21 cellular contexts compared by ENCODE assay signal in genomic region chr10:24390746-24391145, GRCh38.
DNase-seq lines count a peak whose midpoint lies in the region; ATAC-seq and TF ChIP-seq lines count a peak whose summit lies in the region.
"Had no signal": no experiment of that assay in that cellular context is flagged by ENCODE, and none has a peak within 500 bp of the region (broad histone marks: within the 10 kb centered on the region; RNA-seq: fewer than 3 reads in every experiment).

No MANE protein-coding gene starts in this region.

- no peaks in the 10 kb centered on the region for H3K36me3 Mint-ChIP-seq in WTC11
- H3K36me3 Mint-ChIP-seq: CD14-positive monocyte had no signal

- H3K9ac ChIP-seq in mesenchymal stem cell (ENCODE audit: low read length), result no peak overlapping the region

- no CpG with 5 or more reads among the region's 1 CpG for WGBS in mesenchymal stem cell
- WGBS in lower leg skin, 2 donors, result 90 to 98% methylated on average over 1 of the region's 1 CpG

- H3K4ac ChIP-seq in mesenchymal stem cell (ENCODE audit: low read depth in 1 of 2, low read length in 2 of 2), result no peak overlapping the region

- TF ChIP-seq POLR2A in lower leg skin (IDR thresholded peaks at IDR 0.05), result no peak

- peaks cover 24% of the 10 kb centered on the region for H3K4me1 Mint-ChIP-seq in WTC11
- H3K4me1 Mint-ChIP-seq: B cell, CD14-positive monocyte had no signal

- H3K27me3 ChIP-seq in A673 (replicated peaks; ENCODE audit: insufficient read depth, low read depth, low read length, poor library complexity), result no peaks in the 10 kb centered on the region
- H3K27me3 ChIP-seq in mesenchymal stem cell (ENCODE audit: control insufficient read depth in 1 of 2, insufficient read depth in 1 of 2, low read length in 2 of 2), result peaks cover 0 to 8% of the 10 kb centered on the region in 2 experiments

- H3K4me2 ChIP-seq in mesenchymal stem cell (ENCODE audit: low read length, poor library complexity, severe bottlenecking), result no peak overlapping the region

- no peak overlapping the region for H3K4me3 ChIP-seq in A673 (ENCODE audit: low read depth, low read length, poor library complexity, severe bottlenecking)
- no peak overlapping the region for H3K4me3 ChIP-seq in choroid plexus epithelial cell (ENCODE audit: low read depth, low read length)
- no peak overlapping the region for H3K4me3 ChIP-seq in retinal pigment epithelial cell (ENCODE audit: low read length)
- H3K4me3 ChIP-seq in mesenchymal stem cell (ENCODE audit: insufficient read depth in 1 of 2, low read depth in 1 of 2, low read length in 2 of 2), result no peak overlapping the region
- no peak overlapping the region for H3K4me3 ChIP-seq in lower leg skin (ENCODE audit: low read depth, poor library complexity, severe bottlenecking)

- peak overlapping the region; percentile 100 for H3K27ac ChIP-seq in A673 (ENCODE audit: low read depth, low read length, poor library complexity, severe bottlenecking)
- no peak overlapping the region for H3K27ac ChIP-seq in mesenchymal stem cell (ENCODE audit: low read length, poor library complexity, severe bottlenecking)
- H3K27ac ChIP-seq: HL-60 had no signal

- no peak overlapping the region for H2BK12ac ChIP-seq in mesenchymal stem cell (ENCODE audit: low read length in 2 of 2)

- no peaks in the 10 kb centered on the region for H3K9me3 Mint-ChIP-seq in WTC11

- H2AK5ac ChIP-seq in mesenchymal stem cell (ENCODE audit: low read length, severe bottlenecking), result no peak overlapping the region

- H3K18ac ChIP-seq in mesenchymal stem cell (ENCODE audit: low read depth in 1 of 2, low read length in 2 of 2), result no peak overlapping the region

- CTCF ChIA-PET in A673 (lab: Charles Lee), result interaction anchor here (0.6 to 1.4 kb wide), 3 partner anchors 129 to 397 kb away, joined by 3 to 6 read pairs (median 3); no protein-coding TSS in a partner anchor
- CTCF ChIA-PET in WTC11 (lab: Charles Lee), result no interaction called here

- H4K91ac ChIP-seq in mesenchymal stem cell (ENCODE audit: low read length), result no peak overlapping the region

- no peak for DNase-seq in A673 (ENCODE audit: low spot score)
- DNase-seq in WTC11 (ENCODE audit: low spot score), result no peak
- peak; percentile 58 for DNase-seq in choroid plexus epithelial cell (ENCODE audit: low read depth)
- peak; percentile 56 for DNase-seq in retinal pigment epithelial cell (ENCODE audit: low read depth)
- no peak for DNase-seq in mesenchymal stem cell
- no peak for DNase-seq in lower leg skin (ENCODE audit: low spot score in 2 of 2)
- no peak for DNase-seq in epidermal melanocyte (ENCODE audit: insufficient read length, low spot score)
- DNase-seq: 8988T, GOT3, HCEC 1CT, KG1, NCI-H1105, NCI-H146, NCI-H2029, NCI-H226, NCI-H510A treated with DMSO at 0.1 percent for 48 hours, NCI-H748 treated with DMSO at 0.1 percent for 48 hours had no signal

- H3K27me3 Mint-ChIP-seq in WTC11 (ENCODE audit: low read depth), result no peaks in the 10 kb centered on the region
- H3K27me3 Mint-ChIP-seq: B cell had no signal

- H3K36me3 ChIP-seq in A673 (ENCODE audit: insufficient read depth, low read length, poor library complexity, severe bottlenecking), result no peaks in the 10 kb centered on the region
- H3K36me3 ChIP-seq in mesenchymal stem cell (ENCODE audit: control insufficient read depth in 1 of 2, insufficient read depth in 2 of 2, low read depth in 1 of 2, low read length in 2 of 2), result no peaks in the 10 kb centered on the region

- TF ChIP-seq CTCF in A673 (conservative IDR thresholded peaks at IDR 0.05; ENCODE audit: low read depth, low read length) (no peak), WTC11 (IDR thresholded peaks at IDR 0.05) (no peak), choroid plexus epithelial cell (conservative IDR thresholded peaks at IDR 0.05; ENCODE audit: low read depth, low read length) (no peak), retinal pigment epithelial cell (conservative IDR thresholded peaks at IDR 0.05; ENCODE audit: low read depth, low read length) (no peak), lower leg skin (IDR thresholded peaks at IDR 0.05) (no peak)

- no peak for ATAC-seq in WTC11
- ATAC-seq: Panc1 had no signal

- H3K9me3 ChIP-seq in A673 (ENCODE audit: low read depth, low read length, poor library complexity, severe bottlenecking) (no peaks in the 10 kb centered on the region), mesenchymal stem cell (ENCODE audit: control insufficient read depth, low read length) (no peaks in the 10 kb centered on the region)

- no peak overlapping the region for H3K14ac ChIP-seq in mesenchymal stem cell (ENCODE audit: low read length in 2 of 2)

- H3K4me3 Mint-ChIP-seq in WTC11, result no peak overlapping the region
- H3K4me3 Mint-ChIP-seq: B cell, CD14-positive monocyte had no signal

- no peaks in the 10 kb centered on the region for H3K79me1 ChIP-seq in mesenchymal stem cell (replicated peaks; ENCODE audit: low read length, poor library complexity, severe bottlenecking)

- no peak overlapping the region for H2AFZ ChIP-seq in mesenchymal stem cell (ENCODE audit: low read depth, low read length)

- H2BK5ac ChIP-seq in mesenchymal stem cell (ENCODE audit: low read depth, low read length, poor library complexity, severe bottlenecking), result no peak overlapping the region

- no peak overlapping the region for H2BK15ac ChIP-seq in mesenchymal stem cell (ENCODE audit: low read depth, poor library complexity, severe bottlenecking)

- intact Hi-C loops in A673 (cut with micrococcal nuclease; ENCODE audit: unreplicated experiment), result loop anchor here (1.0 to 5.0 kb wide), 6 partner anchors 72 to 941 kb away; no protein-coding TSS in a partner anchor
- intact Hi-C loops in lower leg skin (cut with DNase I; ENCODE audit: low total_unique reads), result no loop called here

- BruUV-seq in A673 (replicated peaks; lab: Mats Ljungman, UMichigan), result TSS peak; percentile 86

- POLR2A ChIA-PET in A673 (lab: Charles Lee; ENCODE audit: low non-redundant PET) (interaction anchor here (0.6 kb wide), 1 partner anchor 40 kb away, joined by 3 read pairs; no protein-coding TSS in a partner anchor), WTC11 (lab: Charles Lee) (no interaction called here)

- H3K27ac Mint-ChIP-seq in WTC11, result peak overlapping the region; percentile 53; the same call in 1 of the 2 replicates
- H3K27ac Mint-ChIP-seq: B cell, CD14-positive monocyte had no signal

- no peak overlapping the region for H3K23ac ChIP-seq in mesenchymal stem cell (ENCODE audit: low read length in 2 of 2)

- H3K4me1 ChIP-seq in A673 (ENCODE audit: insufficient read depth, low read length, poor library complexity, severe bottlenecking) (peaks cover 56% of the 10 kb centered on the region), mesenchymal stem cell (ENCODE audit: control insufficient read depth, insufficient read depth, low read depth, low read length) (no peaks in the 10 kb centered on the region)

- H4K8ac ChIP-seq in mesenchymal stem cell (ENCODE audit: low read length), result no peak overlapping the region

- H2BK120ac ChIP-seq in mesenchymal stem cell (ENCODE audit: low read depth, low read length), result no peak overlapping the region

TF ChIP-seq in WTC11, 78 proteins besides CTCF, POLR2A, EP300 and RAD21:
- TF ChIP-seq ESRRA (CRISPR knock-in tag; IDR thresholded peaks at IDR 0.05; ENCODE audit: borderline replicate concordance) (no peak), E2F1 (CRISPR knock-in tag; IDR thresholded peaks at IDR 0.05) (no peak), HMGA2 (CRISPR knock-in tag; IDR thresholded peaks at IDR 0.05) (no peak), NR1H2 (CRISPR knock-in tag; IDR thresholded peaks at IDR 0.05) (no peak), SMAD3 (CRISPR knock-in tag; IDR thresholded peaks at IDR 0.05; ENCODE audit: borderline replicate concordance) (no peak), OVOL2 (CRISPR knock-in tag; IDR thresholded peaks at IDR 0.05; ENCODE audit: borderline replicate concordance) (no peak), ZNF423 (CRISPR knock-in tag; IDR thresholded peaks at IDR 0.05) (no peak), ELF4 (CRISPR knock-in tag; IDR thresholded peaks at IDR 0.05; ENCODE audit: low read depth) (no peak), EMX1 (CRISPR knock-in tag; IDR thresholded peaks at IDR 0.05) (no peak), MYBL2 (CRISPR knock-in tag; IDR thresholded peaks at IDR 0.05) (no peak), JAZF1 (CRISPR knock-in tag; IDR thresholded peaks at IDR 0.05) (no peak), ZNF219 (CRISPR knock-in tag; IDR thresholded peaks at IDR 0.05; ENCODE audit: borderline replicate concordance) (no peak), JUN (CRISPR knock-in tag; IDR thresholded peaks at IDR 0.05) (no peak), RELA (CRISPR knock-in tag; IDR thresholded peaks at IDR 0.05; ENCODE audit: borderline replicate concordance) (no peak)
- TF ChIP-seq, protein P1, sequence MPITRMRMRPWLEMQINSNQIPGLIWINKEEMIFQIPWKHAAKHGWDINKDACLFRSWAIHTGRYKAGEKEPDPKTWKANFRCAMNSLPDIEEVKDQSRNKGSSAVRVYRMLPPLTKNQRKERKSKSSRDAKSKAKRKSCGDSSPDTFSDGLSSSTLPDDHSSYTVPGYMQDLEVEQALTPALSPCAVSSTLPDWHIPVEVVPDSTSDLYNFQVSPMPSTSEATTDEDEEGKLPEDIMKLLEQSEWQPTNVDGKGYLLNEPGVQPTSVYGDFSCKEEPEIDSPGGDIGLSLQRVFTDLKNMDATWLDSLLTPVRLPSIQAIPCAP (CRISPR knock-in tag; IDR thresholded peaks at IDR 0.05), result no peak
- TF ChIP-seq, protein P2, sequence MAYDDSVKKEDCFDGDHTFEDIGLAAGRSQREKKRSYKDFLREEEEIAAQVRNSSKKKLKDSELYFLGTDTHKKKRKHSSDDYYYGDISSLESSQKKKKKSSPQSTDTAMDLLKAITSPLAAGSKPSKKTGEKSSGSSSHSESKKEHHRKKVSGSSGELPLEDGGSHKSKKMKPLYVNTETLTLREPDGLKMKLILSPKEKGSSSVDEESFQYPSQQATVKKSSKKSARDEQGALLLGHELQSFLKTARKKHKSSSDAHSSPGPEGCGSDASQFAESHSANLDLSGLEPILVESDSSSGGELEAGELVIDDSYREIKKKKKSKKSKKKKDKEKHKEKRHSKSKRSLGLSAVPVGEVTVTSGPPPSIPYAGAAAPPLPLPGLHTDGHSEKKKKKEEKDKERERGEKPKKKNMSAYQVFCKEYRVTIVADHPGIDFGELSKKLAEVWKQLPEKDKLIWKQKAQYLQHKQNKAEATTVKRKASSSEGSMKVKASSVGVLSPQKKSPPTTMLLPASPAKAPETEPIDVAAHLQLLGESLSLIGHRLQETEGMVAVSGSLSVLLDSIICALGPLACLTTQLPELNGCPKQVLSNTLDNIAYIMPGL (CRISPR knock-in tag; IDR thresholded peaks at IDR 0.05), result no peak

Comparison
In these comparisons a context has a peak if more than half of its experiments do, and no peak if none do; other contexts are left out.
1. DNase-seq: peak in choroid plexus epithelial cell (single experiment) and retinal pigment epithelial cell (single experiment); none in A673 (single experiment), WTC11 (single experiment), mesenchymal stem cell (single experiment), lower leg skin (0 of 2) and epidermal melanocyte (single experiment).